In the genomic region with DNA sequence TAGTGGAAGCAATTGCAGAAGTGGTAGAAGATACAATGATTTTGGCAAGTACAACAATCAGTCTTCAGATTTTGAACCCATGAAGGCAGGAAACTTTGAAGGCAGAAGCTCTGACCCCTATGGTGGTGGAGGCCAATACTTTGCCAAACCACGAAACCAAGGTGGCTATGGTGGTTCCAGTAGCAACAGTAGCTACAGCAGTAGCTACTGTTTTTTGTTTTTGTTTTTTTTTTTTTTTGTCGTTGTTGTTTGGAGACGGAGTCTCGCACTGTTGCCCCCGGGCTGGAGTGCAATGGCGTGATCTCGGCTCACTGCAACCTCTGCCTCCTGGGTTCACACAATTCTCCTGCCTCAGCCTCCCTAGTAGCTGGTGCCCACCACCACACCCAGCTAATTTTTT, we compare ENCODE assay signal across 20 cellular contexts. TPM values are rescaled to one million over a fixed set of nuclear protein-coding genes. Genes with fewer than 3 reads are reported as not detected.
"Had no signal": no experiment of that assay in that cellular context is flagged by ENCODE, and none has a peak within 500 bp of the region (broad histone marks: within the 10 kb centered on the region; RNA-seq: fewer than 3 reads in every experiment).

No MANE protein-coding gene starts in this region.

- H3K4me1 Mint-ChIP-seq: endodermal cell had no signal

- H3K4me3 Mint-ChIP-seq: activated naive CD4-positive, alpha-beta T cell treated with anti-CD3 and anti-CD28 coated beads, Interleukin-2, amount 10 ng/mL, durations not matched to agents 7 days and 5 days; endodermal cell; stimulated activated naive B cell treated with anti-CD40 and anti-IgM and Interleukin-4, amounts not matched to agents 10 μg/mL and 1 μg/mL and 100 μg/mL, for 72 hours; T-helper 2 cell treated with Interferon-gamma antibody and Interleukin-4, amounts not matched to agents 5 μg/mL and 100 μg/mL, for 36 hours had no signal

- DNase-seq: activated naive CD4-positive, alpha-beta T cell treated with anti-CD3 and anti-CD28 coated beads, Interleukin-2, amount 10 ng/mL, durations not matched to agents 7 days and 5 days; activated T-cell treated with anti-CD3 and anti-CD28 coated beads for 4 hours; amygdala; body of pancreas; caudate nucleus; dorsolateral prefrontal cortex; endodermal cell; foreskin fibroblast; islet precursor cell; midbrain; Right ventricle myocardium superior; stimulated activated CD4-positive, alpha-beta T cell treated with anti-CD3 and anti-CD28 coated beads, Interleukin-4, amount 100 ng/mL, for 4 hours; stimulated activated naive B cell treated with anti-CD40 and anti-IgM and Interleukin-4, amounts not matched to agents 10 μg/mL and 1 μg/mL and 100 μg/mL, for 72 hours; substantia nigra; SW 1271; tibial artery had no signal

- H3K9me3 Mint-ChIP-seq: activated naive CD4-positive, alpha-beta T cell treated with anti-CD3 and anti-CD28 coated beads, Interleukin-2, amount 10 ng/mL, durations not matched to agents 7 days and 5 days; endodermal cell; T-helper 2 cell treated with Interferon-gamma antibody and Interleukin-4, amounts not matched to agents 5 μg/mL and 100 μg/mL, for 36 hours had no signal

- H3K27me3 Mint-ChIP-seq: activated naive CD4-positive, alpha-beta T cell treated with anti-CD3 and anti-CD28 coated beads, Interleukin-2, amount 10 ng/mL, durations not matched to agents 7 days and 5 days; stimulated activated naive B cell treated with anti-CD40 and anti-IgM and Interleukin-4, amounts not matched to agents 10 μg/mL and 1 μg/mL and 100 μg/mL, for 72 hours had no signal

- H3K27ac Mint-ChIP-seq: activated naive CD4-positive, alpha-beta T cell treated with anti-CD3 and anti-CD28 coated beads, Interleukin-2, amount 10 ng/mL, durations not matched to agents 7 days and 5 days; endodermal cell; stimulated activated naive B cell treated with anti-CD40 and anti-IgM and Interleukin-4, amounts not matched to agents 10 μg/mL and 1 μg/mL and 100 μg/mL, for 72 hours; T-helper 2 cell treated with Interferon-gamma antibody and Interleukin-4, amounts not matched to agents 5 μg/mL and 100 μg/mL, for 36 hours had no signal

- ATAC-seq: body of pancreas; sciatic nerve; stimulated activated naive B cell treated with anti-CD40 and anti-IgM and Interleukin-4, amounts not matched to agents 10 μg/mL and 1 μg/mL and 100 μg/mL, for 72 hours had no signal

- H3K36me3 Mint-ChIP-seq: activated naive CD4-positive, alpha-beta T cell treated with anti-CD3 and anti-CD28 coated beads, Interleukin-2, amount 10 ng/mL, durations not matched to agents 7 days and 5 days had no signal

RNA-seq across cellular contexts. Expression of a gene that starts 47.4 kb away (rescaled TPM):
- total RNA-seq: activated T-helper 2 cell treated with anti-CD3 and anti-CD28 coated beads, Interferon-gamma antibody, Interleukin-2, Interleukin-4, amounts not matched to agents 10 μg/mL and 5 μg/mL and 100 μg/mL, durations not matched to agents 14 hours and 24 hours and 36 hours; body of pancreas; endodermal cell; hepatocyte; Right ventricle myocardium superior had no signal
